Comparison of ENCODE assay signal across 3 cellular contexts in the genomic region with DNA sequence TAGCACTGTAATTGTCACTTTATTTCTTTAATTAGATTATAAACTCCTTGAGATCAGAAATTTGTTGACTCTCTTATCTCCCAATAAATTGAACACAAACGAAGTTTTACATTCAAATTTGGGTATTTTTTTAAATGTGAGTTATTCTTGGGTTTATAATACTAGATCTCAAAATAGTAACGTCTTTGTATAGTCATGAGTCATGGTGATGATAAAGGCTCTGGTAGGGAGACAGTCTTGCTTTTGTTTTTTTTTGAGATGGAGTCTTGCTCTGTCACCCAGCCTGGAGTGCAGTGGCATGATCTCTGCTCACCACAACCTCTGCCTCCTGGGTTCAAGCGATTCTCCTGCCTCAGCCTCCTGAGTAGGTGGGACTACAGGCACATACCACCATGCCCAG. TPM values are rescaled to one million over a fixed set of nuclear protein-coding genes. Genes with fewer than 3 reads are reported as not detected.
"Had no signal": no experiment of that assay in that cellular context is flagged by ENCODE, and none has a peak within 500 bp of the region (broad histone marks: within the 10 kb centered on the region; RNA-seq: fewer than 3 reads in every experiment).

No MANE protein-coding gene starts in this region.

RNA-seq across cellular contexts. Expression of a gene that starts 22.7 kb away (rescaled TPM):
- total RNA-seq: activated CD8-positive, alpha-beta memory T cell treated with anti-CD3 and anti-CD28 coated beads for 36 hours; mesothelial cell of epicardium; T-helper 17 cell had no signal
